In genomic region chr5:129767927-129768380, GRCh38 we compare ENCODE assay signal across 8 cellular contexts. TPM values are rescaled to one million over a fixed set of nuclear protein-coding genes. Genes with fewer than 3 reads are reported as not detected.
DNase-seq lines count a peak whose midpoint lies in the region; ATAC-seq and TF ChIP-seq lines count a peak whose summit lies in the region.

No MANE protein-coding gene starts in this region.

- no peak overlapping the region for H3K4me3 Mint-ChIP-seq in activated CD4-positive, alpha-beta T cell treated with anti-CD3 and anti-CD28 coated beads for 36 hours

- ATAC-seq in GM19455 (IDR thresholded peaks at IDR 0.05; ENCODE audit: unreplicated experiment): peak; percentile 93
- ATAC-seq in HG03460 (IDR thresholded peaks at IDR 0.05; ENCODE audit: unreplicated experiment): peak; percentile 91
- ATAC-seq in activated CD4-positive, alpha-beta T cell treated with anti-CD3 and anti-CD28 coated beads for 36 hours: peak; percentile 98
- ATAC-seq in lung (ENCODE audit: insufficient read depth, low FRiP score): peak; percentile 88

- no peak overlapping the region for H3K27ac Mint-ChIP-seq in activated CD4-positive, alpha-beta T cell treated with anti-CD3 and anti-CD28 coated beads for 36 hours

- intact Hi-C loops in activated CD4-positive, alpha-beta T cell treated with anti-CD3 and anti-CD28 coated beads for 36 hours (cut with DNase I, micrococcal nuclease): loop anchor here (1.0 to 5.0 kb wide), 9 partner anchors 104 to 1555 kb away; partner anchors contain the start of genes ADAMTS19 (in 1 of the 2) and ISOC1 (in 1 of the 2)
- intact Hi-C loops in dorsolateral prefrontal cortex (cut with DNase I): loop anchor here (1.0 to 10.0 kb wide), 7 partner anchors 303 to 1553 kb away; partner anchors contain the start of genes ADAMTS19 (in 1 of the 2) and ISOC1 (in 1 of the 2)

- H3K27me3 Mint-ChIP-seq in activated CD4-positive, alpha-beta T cell treated with anti-CD3 and anti-CD28 coated beads for 36 hours: no peaks in the 10 kb centered on the region

- in situ Hi-C loops in Caki2 (cut with HindIII; ENCODE audit: low pct_unique_long_range_greater_than_20kb, low sequenced_read_pairs): no loop called here

- DNase-seq in Caki2 (ENCODE audit: low read depth) (peak; percentile 74), NCI-H510A treated with DMSO at 0.1 percent for 48 hours (lab: John Stamatoyannopoulos, UW) (peak; percentile 84), dorsolateral prefrontal cortex (peak in 8 of 10 donors; percentile 39 to 84 (median 58)), lung (ENCODE audit: low spot score) (peak; percentile 67)
- DNase-seq in activated CD4-positive, alpha-beta T cell treated with anti-CD3 and anti-CD28 coated beads for 36 hours: peak; percentile 82
- DNase-seq in stimulated activated CD8-positive, alpha-beta memory T cell treated with anti-CD3 and anti-CD28 coated beads, Interleukin-2, amount 100 ng/mL, for 48 hours (ENCODE audit: low read depth in 2 of 2): peak; percentile 7 to 36

- H3K9me3 ChIP-seq in lung (ENCODE audit: control insufficient read depth in 2 of 2, insufficient read depth in 1 of 2, low read length in 1 of 2): no peaks in the 10 kb centered on the region

- TF ChIP-seq CTCF in dorsolateral prefrontal cortex (IDR thresholded peaks at IDR 0.05 in 54 of 56, conservative IDR thresholded peaks at IDR 0.05 in 2 of 56; ENCODE audit: low read depth in 1 of 56, partially characterized antibody in 56 of 56) (peak; percentile 98 to 100 (median 100)), lung (IDR thresholded peaks at IDR 0.05; ENCODE audit: control extremely low read depth, extremely low read depth) (peak; percentile 92)

- H3K27me3 ChIP-seq in dorsolateral prefrontal cortex: no peaks in the 10 kb centered on the region
- no peaks in the 10 kb centered on the region for H3K27me3 ChIP-seq in lung (ENCODE audit: control insufficient read depth, insufficient read depth)

- H3K36me3 ChIP-seq in lung (ENCODE audit: control insufficient read depth in 2 of 2, insufficient read depth in 2 of 2, low read length in 2 of 2): no peaks in the 10 kb centered on the region

- H3K4me3 ChIP-seq in dorsolateral prefrontal cortex (no peak overlapping the region), lung (no peak overlapping the region)

- H3K27ac ChIP-seq in dorsolateral prefrontal cortex: no peak overlapping the region
- H3K27ac ChIP-seq in lung (ENCODE audit: low read depth in 1 of 2, low read length in 1 of 2): no peak overlapping the region

- WGBS in lung, 2 donors: 0% methylated on average over 3 of the region's 3 CpGs

- no peaks in the 10 kb centered on the region for H3K36me3 Mint-ChIP-seq in activated CD4-positive, alpha-beta T cell treated with anti-CD3 and anti-CD28 coated beads for 36 hours (ENCODE audit: low read depth)

- POLR2A ChIA-PET in activated CD4-positive, alpha-beta T cell treated with anti-CD3 and anti-CD28 coated beads for 36 hours (lab: Charles Lee): interaction anchor here (0.5 kb wide), 1 partner anchor 1007 kb away, joined by 4 read pairs; no protein-coding TSS in a partner anchor

- CTCF ChIA-PET in activated CD4-positive, alpha-beta T cell treated with anti-CD3 and anti-CD28 coated beads for 36 hours (lab: Charles Lee): interaction anchor here (0.6 to 2.4 kb wide), 15 partner anchors 9 to 1553 kb away, joined by 3 to 18 read pairs (median 3); partner anchors contain the start of gene ISOC1

- no peaks in the 10 kb centered on the region for H3K4me1 Mint-ChIP-seq in activated CD4-positive, alpha-beta T cell treated with anti-CD3 and anti-CD28 coated beads for 36 hours

- no peaks in the 10 kb centered on the region for H3K4me1 ChIP-seq in lung (ENCODE audit: control insufficient read depth in 2 of 2, insufficient read depth in 2 of 2, low read length in 2 of 2)

- H3K9me3 Mint-ChIP-seq in activated CD4-positive, alpha-beta T cell treated with anti-CD3 and anti-CD28 coated beads for 36 hours (ENCODE audit: low read depth): no peaks in the 10 kb centered on the region

RNA-seq across cellular contexts. Expression of gene MINAR2, which starts 20.1 kb away (rescaled TPM):
- not detected in 2 replicates for total RNA-seq in Caki2 (2014; rRNA removed; shearing (Covaris generic); ENCODE audit: low replicate concordance)
- total RNA-seq in activated CD4-positive, alpha-beta T cell treated with anti-CD3 and anti-CD28 coated beads for 36 hours: not detected
- total RNA-seq in dorsolateral prefrontal cortex (under 1 TPM in 28 of 120 experiments, not detected in 92; 0.14 to 0.77 (median 0.25) TPM), lung (under 1 TPM in 1 of 2 donors, not detected in 1; 0.09 TPM)
- polyA plus RNA-seq in lung: not detected

Comparison
In these comparisons a context has a peak if more than half of its experiments do, and no peak if none do; other contexts are left out.
1. DNase-seq: peak in every context shown above with its lines; median percentile 84 in NCI-H510A treated with DMSO at 0.1 percent for 48 hours; 82 in activated CD4-positive, alpha-beta T cell treated with anti-CD3 and anti-CD28 coated beads for 36 hours; 74 in Caki2; 67 in lung; 58 in dorsolateral prefrontal cortex; 22 in stimulated activated CD8-positive, alpha-beta memory T cell treated with anti-CD3 and anti-CD28 coated beads, Interleukin-2, amount 100 ng/mL, for 48 hours.